7 cellular contexts compared by ENCODE assay signal in the genomic region with DNA sequence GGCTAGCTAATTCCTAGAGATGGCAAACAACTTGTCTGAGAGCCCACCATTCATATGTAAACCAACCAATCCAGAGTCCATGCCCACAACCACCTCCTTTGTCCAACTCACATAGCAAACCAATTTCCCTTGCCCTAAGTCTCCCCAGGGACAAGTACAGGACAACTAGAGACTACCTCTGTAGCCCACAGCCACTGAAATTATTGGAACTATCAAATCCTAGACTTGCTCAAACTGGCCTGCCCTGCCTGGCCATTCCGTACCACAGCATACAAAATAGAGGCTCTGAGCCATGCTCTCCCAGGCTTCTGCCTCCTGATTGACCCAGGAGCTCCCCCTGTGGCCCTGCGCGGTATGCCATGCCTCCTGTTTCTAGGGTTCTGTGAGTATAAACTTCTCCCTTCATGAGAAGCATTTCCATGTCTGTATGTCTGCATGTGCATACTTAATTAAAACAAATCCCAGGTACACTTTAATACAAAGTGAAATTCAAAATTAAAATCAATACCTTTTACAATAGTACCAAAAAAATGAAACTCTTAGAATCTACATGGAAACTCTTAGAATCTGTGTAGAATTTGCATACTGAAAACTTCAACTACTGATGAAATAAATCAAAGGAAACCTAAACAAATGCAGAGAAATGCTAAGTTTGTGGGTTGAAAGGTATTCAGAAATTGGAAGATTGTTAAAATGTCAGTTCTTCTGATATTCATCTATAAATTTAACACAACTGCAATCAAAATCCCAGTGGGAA. TPM values are rescaled to one million over a fixed set of nuclear protein-coding genes. Genes with fewer than 3 reads are reported as not detected.
DNase-seq lines count a peak whose midpoint lies in the region; ATAC-seq and TF ChIP-seq lines count a peak whose summit lies in the region.

No MANE protein-coding gene starts in this region.

- peaks cover 19% of the 10 kb centered on the region for H3K4me1 ChIP-seq in HUES6 (ENCODE audit: control insufficient read depth, insufficient read depth, low read length)

- no peaks in the 10 kb centered on the region for H3K9me3 Mint-ChIP-seq in MCF 10A (ENCODE audit: unreplicated experiment)

- H3K9me2 ChIP-seq in SU-DHL-6 (replicated peaks; ENCODE audit: insufficient read depth, low read length) = no peaks in the 10 kb centered on the region

- H3K27ac ChIP-seq in HUES6 (ENCODE audit: low read depth, low read length) (no peak overlapping the region), SU-DHL-6 (ENCODE audit: low read depth, low read length) (no peak overlapping the region)

- H4K20me1 ChIP-seq in SU-DHL-6 (ENCODE audit: low read depth, low read length) = no peaks in the 10 kb centered on the region

- peak overlapping the region; percentile 24 for H3K9ac ChIP-seq in HUES6 (ENCODE audit: low read length)
- no peak overlapping the region for H3K9ac ChIP-seq in SU-DHL-6 (ENCODE audit: low read length)

- no peak overlapping the region for H3K4me3 ChIP-seq in GM12865 (ENCODE audit: low read depth, low read length)
- H3K4me3 ChIP-seq in HUES6 (ENCODE audit: low read depth, low read length) = no peak overlapping the region
- no peak overlapping the region for H3K4me3 ChIP-seq in SU-DHL-6 (ENCODE audit: insufficient read depth, low read length, poor library complexity, severe bottlenecking)
- no peak overlapping the region for H3K4me3 ChIP-seq in kidney epithelial cell (ENCODE audit: low read depth, low read length)

- no peaks in the 10 kb centered on the region for H3K36me3 ChIP-seq in HUES6 (ENCODE audit: control insufficient read depth, insufficient read depth, low read length)
- H3K36me3 ChIP-seq in SU-DHL-6 (ENCODE audit: low read length) = no peaks in the 10 kb centered on the region
- H3K36me3 ChIP-seq in kidney epithelial cell (ENCODE audit: control insufficient read depth, insufficient read depth, low read length) = no peaks in the 10 kb centered on the region

- POLR2A ChIA-PET in MCF 10A (lab: Yijun Ruan, JAX) = interaction anchor here (0.6 to 1.2 kb wide), 4 partner anchors 12 to 331 kb away, joined by 3 read pairs; no protein-coding TSS in a partner anchor

- no peak overlapping the region for H2AFZ ChIP-seq in SU-DHL-6 (ENCODE audit: low read depth, low read length, severe bottlenecking)

- DNase-seq in GM12865 (ENCODE audit: low read depth) (peak; percentile 74), MCF 10A (ENCODE audit: unreplicated experiment) (peak; percentile 78), kidney epithelial cell (ENCODE audit: low read depth) (no peak)
- peak; percentile 46 to 63 for DNase-seq in stimulated activated CD4-positive, alpha-beta T cell treated with anti-CD3 and anti-CD28 coated beads, Interleukin-4, amount 100 ng/mL, for 48 hours (ENCODE audit: low read depth in 2 of 2)

- peaks cover 30% of the 10 kb centered on the region for H3K27me3 Mint-ChIP-seq in MCF 10A (ENCODE audit: insufficient read depth, unreplicated experiment)

- H3K27ac Mint-ChIP-seq in MCF 10A (ENCODE audit: low read depth, unreplicated experiment) = no peak overlapping the region

- no peaks in the 10 kb centered on the region for H3K36me3 Mint-ChIP-seq in MCF 10A (ENCODE audit: insufficient read depth, unreplicated experiment)

- CTCF ChIA-PET in MCF 10A (lab: Yijun Ruan, JAX) = interaction anchor here (0.6 to 2.3 kb wide), 20 partner anchors 8 to 590 kb away, joined by 3 to 14 read pairs (median 4); no protein-coding TSS in a partner anchor

- H3K4me2 ChIP-seq in SU-DHL-6 (ENCODE audit: low read depth, low read length, poor library complexity, severe bottlenecking) = no peak overlapping the region

- intact Hi-C loops in MCF 10A (cut with micrococcal nuclease) = loop anchor here (2.0 kb wide), 1 partner anchor 168 kb away; no protein-coding TSS in a partner anchor

- H3K27me3 ChIP-seq in HUES6 (ENCODE audit: control insufficient read depth, insufficient read depth, low read length) (peaks cover 30% of the 10 kb centered on the region), SU-DHL-6 (ENCODE audit: low read length) (no peaks in the 10 kb centered on the region), kidney epithelial cell (ENCODE audit: control insufficient read depth, insufficient read depth, low read length) (peaks cover 24% of the 10 kb centered on the region)

- H3K4me1 Mint-ChIP-seq in MCF 10A (ENCODE audit: insufficient read depth, unreplicated experiment) = no peaks in the 10 kb centered on the region

- H3K9me3 ChIP-seq in HUES6 (ENCODE audit: control insufficient read depth, insufficient read depth, low read depth, low read length) (peaks cover 4% of the 10 kb centered on the region; the same call in 1 of the 2 replicates), SU-DHL-6 (ENCODE audit: insufficient read depth, low read length) (no peaks in the 10 kb centered on the region)

- BruUV-seq in MCF 10A (replicated peaks; lab: Mats Ljungman, UMichigan) = no TSS peak

- peak; percentile 96 for ATAC-seq in GM21723 (IDR thresholded peaks at IDR 0.05; ENCODE audit: unreplicated experiment)

- no peaks in the 10 kb centered on the region for H3F3A ChIP-seq in SU-DHL-6 (ENCODE audit: insufficient read depth)

- H3K4me3 Mint-ChIP-seq in MCF 10A (ENCODE audit: unreplicated experiment) = no peak overlapping the region

- peak; percentile 97 for TF ChIP-seq CTCF in GM12865 (IDR thresholded peaks at IDR 0.05; ENCODE audit: insufficient read depth, low read depth, low read length, missing control alignments)
- peak; percentile 79 for TF ChIP-seq CTCF in SU-DHL-6 (IDR thresholded peaks at IDR 0.05; ENCODE audit: insufficient read depth, low read length, poor library complexity, severe bottlenecking)
- TF ChIP-seq CTCF in MCF 10A (IDR thresholded peaks at IDR 0.05; ENCODE audit: unreplicated experiment) = peak; percentile 91
- TF ChIP-seq CTCF in kidney epithelial cell (IDR thresholded peaks at IDR 0.05; ENCODE audit: insufficient read depth, low read length, poor library complexity, severe bottlenecking) = peak; percentile 98

- no peaks in the 10 kb centered on the region for H3K79me2 ChIP-seq in SU-DHL-6 (ENCODE audit: insufficient read depth, low read length)

RNA-seq across cellular contexts. Expression of a gene that starts 4.0 kb away (rescaled TPM):
- total RNA-seq in MCF 10A (2022) (0.27 TPM in 1 of 2 replicates, not detected in the other), kidney epithelial cell (0.46 and 0.82 TPM in 2 replicates)
